In the genomic region with DNA sequence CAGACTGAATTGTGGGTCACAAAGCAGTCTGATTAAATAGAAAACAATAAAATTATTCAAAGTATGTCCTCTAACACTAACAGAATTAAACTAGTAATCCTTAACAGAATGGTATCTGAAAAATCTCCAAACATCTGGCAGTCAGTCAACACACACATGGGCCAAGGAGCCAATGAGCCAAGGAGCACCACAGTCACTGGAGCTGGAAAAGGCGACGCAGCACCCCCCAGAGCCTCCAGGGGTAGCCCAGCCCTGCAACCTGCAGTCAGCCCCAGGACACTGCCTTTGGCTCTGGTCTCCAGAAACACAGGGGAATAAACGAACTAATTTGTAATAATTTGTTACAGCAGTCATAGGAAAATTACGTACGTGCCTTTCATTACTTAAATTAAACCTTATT, we compare ENCODE assay signal across 13 cellular contexts. TPM values are rescaled to one million over a fixed set of nuclear protein-coding genes. Genes with fewer than 3 reads are reported as not detected.
DNase-seq lines count a peak whose midpoint lies in the region; ATAC-seq and TF ChIP-seq lines count a peak whose summit lies in the region.
"Had no signal": no experiment of that assay in that cellular context is flagged by ENCODE, and none has a peak within 500 bp of the region (broad histone marks: within the 10 kb centered on the region; RNA-seq: fewer than 3 reads in every experiment).

No MANE protein-coding gene starts in this region.

- no peak overlapping the region; the same call in 1 of the 2 replicates for H3K9ac ChIP-seq in OCI-LY1 (ENCODE audit: low read length)

- no peak overlapping the region for H2AFZ ChIP-seq in OCI-LY1 (ENCODE audit: low read length)

- H3K27me3 ChIP-seq in OCI-LY1 (ENCODE audit: insufficient read depth, low read length) (no peaks in the 10 kb centered on the region), gastrocnemius medialis (no peaks in the 10 kb centered on the region)
- H3K27me3 ChIP-seq: tibial artery had no signal

- H3K9me3 Mint-ChIP-seq in stimulated activated naive B cell treated with anti-CD40 and anti-IgM and Interleukin-4, amounts not matched to agents 10 μg/mL and 1 μg/mL and 100 μg/mL, for 72 hours: no peaks in the 10 kb centered on the region

- H3K4me3 ChIP-seq in OCI-LY1 (ENCODE audit: low read depth, low read length, poor library complexity, severe bottlenecking) (no peak overlapping the region), gastrocnemius medialis (no peak overlapping the region)
- H3K4me3 ChIP-seq: tibial artery had no signal

- H3K4me1 Mint-ChIP-seq in stimulated activated naive B cell treated with anti-CD40 and anti-IgM and Interleukin-4, amounts not matched to agents 10 μg/mL and 1 μg/mL and 100 μg/mL, for 72 hours: peaks cover 45 to 54% of the 10 kb centered on the region in 2 donors

- H3K79me2 ChIP-seq in OCI-LY1 (ENCODE audit: insufficient read depth, low read length): peaks cover 96% of the 10 kb centered on the region

- H3K36me3 ChIP-seq in OCI-LY1 (ENCODE audit: insufficient read depth, low read length) (peaks cover 14% of the 10 kb centered on the region), gastrocnemius medialis (no peaks in the 10 kb centered on the region)
- H3K36me3 ChIP-seq: tibial artery had no signal

- no peaks in the 10 kb centered on the region for H3K27me3 Mint-ChIP-seq in stimulated activated naive B cell treated with anti-CD40 and anti-IgM and Interleukin-4, amounts not matched to agents 10 μg/mL and 1 μg/mL and 100 μg/mL, for 72 hours
- H3K27me3 Mint-ChIP-seq: activated naive CD8-positive, alpha-beta T cell treated with anti-CD3 and anti-CD28 coated beads for 36 hours had no signal

- H3K9me2 ChIP-seq in OCI-LY1 (ENCODE audit: low read depth, low read length): no peaks in the 10 kb centered on the region

- H3K36me3 Mint-ChIP-seq in stimulated activated naive B cell treated with anti-CD40 and anti-IgM and Interleukin-4, amounts not matched to agents 10 μg/mL and 1 μg/mL and 100 μg/mL, for 72 hours: peaks cover 14 to 19% of the 10 kb centered on the region in 2 donors

- DNase-seq in NCI-H82 (lab: John Stamatoyannopoulos, UW): peak; percentile 41
- no peak for DNase-seq in NCI-H82 treated with DMSO at 0.1 percent for 48 hours (lab: John Stamatoyannopoulos, UW; ENCODE audit: unreplicated experiment)
- DNase-seq in fibroblast of peridontal ligament (ENCODE audit: extremely low read depth): peak; percentile 45
- DNase-seq in stimulated activated naive B cell treated with anti-CD40 and anti-IgM and Interleukin-4, amounts not matched to agents 10 μg/mL and 1 μg/mL and 100 μg/mL, for 72 hours: no peak
- DNase-seq in DMS53 (lab: John Stamatoyannopoulos, UW): no peak
- DNase-seq in gastrocnemius medialis: no peak
- no peak for DNase-seq in GF-D8 (lab: John Stamatoyannopoulos, UW)
- DNase-seq: activated naive CD8-positive, alpha-beta T cell treated with anti-CD3 and anti-CD28 coated beads for 36 hours; midbrain; retina; tibial artery had no signal

- H3K27ac ChIP-seq in OCI-LY1 (ENCODE audit: low read depth, low read length, poor library complexity, severe bottlenecking) (peak overlapping the region; percentile 33), gastrocnemius medialis (no peak overlapping the region)
- H3K27ac ChIP-seq: tibial artery had no signal

- H3F3A ChIP-seq in OCI-LY1 (ENCODE audit: insufficient read depth, low read length): no peaks in the 10 kb centered on the region

- in situ Hi-C loops in gastrocnemius medialis (cut with MboI; ENCODE audit: low sequenced_read_pairs in 4 of 4): no loop called here

- peak overlapping the region; percentile 2; the same call in 1 of the 2 replicates for H3K4me2 ChIP-seq in OCI-LY1 (ENCODE audit: low read length)

- intact Hi-C loops in gastrocnemius medialis (cut with DNase I; ENCODE audit: low total_unique reads): no loop called here

- no peak overlapping the region for H3K4me3 Mint-ChIP-seq in stimulated activated naive B cell treated with anti-CD40 and anti-IgM and Interleukin-4, amounts not matched to agents 10 μg/mL and 1 μg/mL and 100 μg/mL, for 72 hours
- H3K4me3 Mint-ChIP-seq: activated naive CD8-positive, alpha-beta T cell treated with anti-CD3 and anti-CD28 coated beads for 36 hours had no signal

- no peak for ATAC-seq in stimulated activated naive B cell treated with anti-CD40 and anti-IgM and Interleukin-4, amounts not matched to agents 10 μg/mL and 1 μg/mL and 100 μg/mL, for 72 hours (replicated peaks)
- no peak for ATAC-seq in gastrocnemius medialis
- ATAC-seq: Panc1 had no signal

- no peak for TF ChIP-seq POLR2A in gastrocnemius medialis (IDR thresholded peaks at IDR 0.05)

- H4K20me1 ChIP-seq in OCI-LY1 (ENCODE audit: insufficient read depth, low read length): no peaks in the 10 kb centered on the region

- peak overlapping the region; percentile 51 for H3K27ac Mint-ChIP-seq in stimulated activated naive B cell treated with anti-CD40 and anti-IgM and Interleukin-4, amounts not matched to agents 10 μg/mL and 1 μg/mL and 100 μg/mL, for 72 hours
- H3K27ac Mint-ChIP-seq: activated naive CD8-positive, alpha-beta T cell treated with anti-CD3 and anti-CD28 coated beads for 36 hours had no signal

- H3K9me3 ChIP-seq in OCI-LY1 (ENCODE audit: low read length) (peaks cover 9% of the 10 kb centered on the region; the same call in 1 of the 2 replicates), gastrocnemius medialis (no peaks in the 10 kb centered on the region)
- H3K9me3 ChIP-seq: tibial artery had no signal

- H3K4me1 ChIP-seq in OCI-LY1 (ENCODE audit: insufficient read depth, low read length, severe bottlenecking) (peaks cover 23% of the 10 kb centered on the region), gastrocnemius medialis (peaks cover 21 to 38% of the 10 kb centered on the region in 2 donors)

- TF ChIP-seq CTCF in OCI-LY1 (IDR thresholded peaks at IDR 0.05; ENCODE audit: low read length) (no peak), gastrocnemius medialis (IDR thresholded peaks at IDR 0.05 in 4 of 5, conservative IDR thresholded peaks at IDR 0.05 in 1 of 5) (no peak)

RNA-seq across cellular contexts. Expression of a gene that starts 12.3 kb away (rescaled TPM):
- 10 to 100 TPM in 3 of 4 donors, 1 to 10 TPM in 1; 10.0 to 14.3 (median 11.0) TPM for total RNA-seq in gastrocnemius medialis

Comparison
In these comparisons a context has a peak if more than half of its experiments do, and no peak if none do; other contexts are left out.
1. DNase-seq: peak in NCI-H82 (single experiment) and fibroblast of peridontal ligament (single experiment); none in NCI-H82 treated with DMSO at 0.1 percent for 48 hours (single experiment), stimulated activated naive B cell treated with anti-CD40 and anti-IgM and Interleukin-4, amounts not matched to agents 10 μg/mL and 1 μg/mL and 100 μg/mL, for 72 hours (single experiment), DMS53 (single experiment), gastrocnemius medialis (0 of 2) and GF-D8 (single experiment).